In the genomic region with DNA sequence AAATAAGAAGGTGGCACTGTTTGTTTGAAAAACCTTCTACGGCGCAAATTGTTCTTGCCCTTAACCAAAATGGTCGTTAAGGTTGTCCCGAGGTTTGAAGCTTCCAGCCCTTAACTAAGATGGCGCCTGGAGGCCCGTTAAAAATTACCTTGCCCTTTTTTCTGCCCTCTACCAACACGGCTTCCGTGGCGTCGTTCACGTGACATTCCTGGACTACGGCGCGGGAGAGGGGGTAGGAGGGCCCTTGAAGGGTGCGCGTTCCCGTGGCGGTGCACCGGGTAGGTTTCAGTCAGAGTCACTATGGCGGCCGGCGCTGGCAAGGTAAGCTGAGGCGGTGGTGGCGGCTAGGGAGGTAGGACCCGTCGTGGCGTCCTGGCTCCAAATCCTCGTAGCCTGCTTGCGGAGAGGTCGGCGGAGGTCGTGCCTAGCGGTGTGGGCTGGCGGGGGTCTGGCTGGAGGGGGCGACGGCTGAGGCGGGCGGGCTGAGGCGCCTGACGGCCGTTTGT, we compare ENCODE assay signal across 8 cellular contexts. TPM values are rescaled to one million over a fixed set of nuclear protein-coding genes. Genes with fewer than 3 reads are reported as not detected.
DNase-seq lines count a peak whose midpoint lies in the region; ATAC-seq lines count a peak whose summit lies in the region.

A gene with protein sequence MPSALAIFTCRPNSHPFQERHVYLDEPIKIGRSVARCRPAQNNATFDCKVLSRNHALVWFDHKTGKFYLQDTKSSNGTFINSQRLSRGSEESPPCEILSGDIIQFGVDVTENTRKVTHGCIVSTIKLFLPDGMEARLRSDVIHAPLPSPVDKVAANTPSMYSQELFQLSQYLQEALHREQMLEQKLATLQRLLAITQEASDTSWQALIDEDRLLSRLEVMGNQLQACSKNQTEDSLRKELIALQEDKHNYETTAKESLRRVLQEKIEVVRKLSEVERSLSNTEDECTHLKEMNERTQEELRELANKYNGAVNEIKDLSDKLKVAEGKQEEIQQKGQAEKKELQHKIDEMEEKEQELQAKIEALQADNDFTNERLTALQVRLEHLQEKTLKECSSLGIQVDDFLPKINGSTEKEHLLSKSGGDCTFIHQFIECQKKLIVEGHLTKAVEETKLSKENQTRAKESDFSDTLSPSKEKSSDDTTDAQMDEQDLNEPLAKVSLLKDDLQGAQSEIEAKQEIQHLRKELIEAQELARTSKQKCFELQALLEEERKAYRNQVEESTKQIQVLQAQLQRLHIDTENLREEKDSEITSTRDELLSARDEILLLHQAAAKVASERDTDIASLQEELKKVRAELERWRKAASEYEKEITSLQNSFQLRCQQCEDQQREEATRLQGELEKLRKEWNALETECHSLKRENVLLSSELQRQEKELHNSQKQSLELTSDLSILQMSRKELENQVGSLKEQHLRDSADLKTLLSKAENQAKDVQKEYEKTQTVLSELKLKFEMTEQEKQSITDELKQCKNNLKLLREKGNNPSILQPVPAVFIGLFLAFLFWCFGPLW (plus strand): TSS at position 288 of the 506 bp plus-strand sequence. CDS start 1,343 bp downstream, outside the sequence.

- CTCF ChIA-PET in activated CD4-positive, alpha-beta T cell treated with anti-CD3 and anti-CD28 coated beads, Interleukin-2, amount 10 ng/mL, durations not matched to agents 7 days and 5 days (lab: Charles Lee): interaction anchor here (0.6 to 1.2 kb wide), 6 partner anchors 10 to 387 kb away, joined by 3 to 4 read pairs (median 3); no protein-coding TSS in a partner anchor

- no peaks in the 10 kb centered on the region for H3K27me3 ChIP-seq in BLaER1

- H3K4me3 Mint-ChIP-seq in activated CD4-positive, alpha-beta T cell treated with anti-CD3 and anti-CD28 coated beads, Interleukin-2, amount 10 ng/mL, durations not matched to agents 7 days and 5 days: peak within 1 kb of the TSS; percentile 98

- peak within 1 kb of the TSS; percentile 98 for H3K27ac Mint-ChIP-seq in activated CD4-positive, alpha-beta T cell treated with anti-CD3 and anti-CD28 coated beads, Interleukin-2, amount 10 ng/mL, durations not matched to agents 7 days and 5 days

- peaks cover 5% of the 10 kb centered on the region for H3K27me3 Mint-ChIP-seq in activated CD4-positive, alpha-beta T cell treated with anti-CD3 and anti-CD28 coated beads, Interleukin-2, amount 10 ng/mL, durations not matched to agents 7 days and 5 days

- H3K36me3 Mint-ChIP-seq in activated CD4-positive, alpha-beta T cell treated with anti-CD3 and anti-CD28 coated beads, Interleukin-2, amount 10 ng/mL, durations not matched to agents 7 days and 5 days (ENCODE audit: low read depth): peaks cover 29% of the 10 kb centered on the region

- H3K4me1 Mint-ChIP-seq in activated CD4-positive, alpha-beta T cell treated with anti-CD3 and anti-CD28 coated beads, Interleukin-2, amount 10 ng/mL, durations not matched to agents 7 days and 5 days: peaks cover 43% of the 10 kb centered on the region

- H3K27ac ChIP-seq in BLaER1: peak within 1 kb of the TSS; percentile 96

- H4K20me1 ChIP-seq in BLaER1: peaks cover 46% of the 10 kb centered on the region

- H3K9ac ChIP-seq in BLaER1: peak within 1 kb of the TSS; percentile 96

- H3K4me2 ChIP-seq in BLaER1: peak within 1 kb of the TSS; percentile 83

- DNase-seq in NCI-H69 (lab: John Stamatoyannopoulos, UW) (peak; percentile 95), cortex of kidney (lab: John Stamatoyannopoulos, UW) (peak; percentile 31), left colon (peak; percentile 98)
- peak; percentile 98 for DNase-seq in activated CD4-positive, alpha-beta T cell treated with anti-CD3 and anti-CD28 coated beads, Interleukin-2, amount 10 ng/mL, durations not matched to agents 7 days and 5 days
- DNase-seq in stimulated activated CD4-positive, alpha-beta T cell treated with anti-CD3 and anti-CD28 coated beads, Interleukin-1b, Interleukin-23, amount 100 ng/mL, for 48 hours: peak; percentile 97

- no peaks in the 10 kb centered on the region for H3K9me3 ChIP-seq in BLaER1

- H3K4me3 ChIP-seq in BLaER1: peak within 1 kb of the TSS; percentile 100

- H3K4me1 ChIP-seq in BLaER1: peaks cover 46% of the 10 kb centered on the region

- peaks cover 21% of the 10 kb centered on the region for H3K36me3 ChIP-seq in BLaER1

- intact Hi-C loops in left colon (cut with DNase I, micrococcal nuclease): no loop called here

- ATAC-seq in GM19328 (IDR thresholded peaks at IDR 0.05; ENCODE audit: unreplicated experiment): peak; percentile 85
- peak; percentile 86 for ATAC-seq in HG03520 (IDR thresholded peaks at IDR 0.05; ENCODE audit: unreplicated experiment)
- peak; percentile 92 for ATAC-seq in left colon

- no peaks in the 10 kb centered on the region for H3K9me3 Mint-ChIP-seq in activated CD4-positive, alpha-beta T cell treated with anti-CD3 and anti-CD28 coated beads, Interleukin-2, amount 10 ng/mL, durations not matched to agents 7 days and 5 days

- POLR2A ChIA-PET in activated CD4-positive, alpha-beta T cell treated with anti-CD3 and anti-CD28 coated beads, Interleukin-2, amount 10 ng/mL, durations not matched to agents 7 days and 5 days (lab: Charles Lee): interaction anchor here (0.6 to 1.2 kb wide), 3 partner anchors 23 to 97 kb away, joined by 3 to 12 read pairs (median 4); partner anchors contain the start of gene DENND6A

RNA-seq across cellular contexts. Expression of the gene that starts here (rescaled TPM):
- total RNA-seq in activated CD4-positive, alpha-beta T cell treated with anti-CD3 and anti-CD28 coated beads, Interleukin-2, amount 10 ng/mL, durations not matched to agents 7 days and 5 days: 10 to 100 TPM; 47.2 to 51.2 TPM
- total RNA-seq in left colon: 100 to 1,000 TPM in 1 of 2 donors, 10 to 100 TPM in 1; 75.7 to 114 TPM

Comparison
In these comparisons a context has a peak if more than half of its experiments do, and no peak if none do; other contexts are left out.
1. Peak in every context shown above with its lines: DNase-seq, ATAC-seq, H3K4me3 ChIP-seq and H3K27ac ChIP-seq.
2. DNase-seq: peak in every context shown above with its lines; median percentile 98 in activated CD4-positive, alpha-beta T cell treated with anti-CD3 and anti-CD28 coated beads, Interleukin-2, amount 10 ng/mL, durations not matched to agents 7 days and 5 days; 98 in left colon; 97 in stimulated activated CD4-positive, alpha-beta T cell treated with anti-CD3 and anti-CD28 coated beads, Interleukin-1b, Interleukin-23, amount 100 ng/mL, for 48 hours; 95 in NCI-H69; 31 in cortex of kidney.